17 cellular contexts compared by ENCODE assay signal in the genomic region with DNA sequence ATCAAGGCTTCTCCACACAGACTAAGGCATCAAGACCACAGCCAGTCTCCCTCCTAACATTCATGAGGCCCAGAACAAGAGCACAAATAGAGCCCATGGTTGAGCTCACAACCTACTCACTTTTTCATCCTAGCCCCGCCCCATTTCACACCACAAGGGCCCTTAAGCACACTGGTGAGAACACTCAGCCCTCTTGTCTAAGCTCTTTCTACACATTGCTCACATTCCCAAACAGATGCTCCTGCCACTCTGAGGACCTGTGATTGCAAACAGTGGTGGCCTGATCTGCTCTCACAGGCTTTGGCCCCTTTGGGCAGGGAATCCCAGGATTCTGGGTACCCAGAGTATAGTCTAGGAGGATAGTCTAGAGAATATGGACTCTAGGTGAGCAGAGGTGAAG. TPM values are rescaled to one million over a fixed set of nuclear protein-coding genes. Genes with fewer than 3 reads are reported as not detected.
DNase-seq lines count a peak whose midpoint lies in the region; TF ChIP-seq lines count a peak whose summit lies in the region.
"Had no signal": no experiment of that assay in that cellular context is flagged by ENCODE, and none has a peak within 500 bp of the region (broad histone marks: within the 10 kb centered on the region; RNA-seq: fewer than 3 reads in every experiment).

No MANE protein-coding gene starts in this region.

- DNase-seq in DMS53 treated with DMSO at 0.1 percent for 48 hours (lab: John Stamatoyannopoulos, UW; ENCODE audit: unreplicated experiment), result peak; percentile 36
- DNase-seq in SJCRH30, result peak; percentile 55 to 64
- DNase-seq in mesendoderm, result peak; percentile 19
- DNase-seq in activated T-cell treated with anti-CD3 and anti-CD28 coated beads, Interleukin-2, amount 50 U/mL, for 48 hours, result no peak
- no peak for DNase-seq in breast epithelium (ENCODE audit: low spot score in 2 of 2)
- no peak for DNase-seq in lower leg skin (ENCODE audit: low spot score in 2 of 2)
- DNase-seq in NCI-H748 (lab: John Stamatoyannopoulos, UW; ENCODE audit: unreplicated experiment), result no peak
- DNase-seq: C1 segment of cervical spinal cord, NCI-H1417 treated with DMSO at 0.1 percent for 48 hours, NCI-H187 treated with DMSO at 0.1 percent for 48 hours, NCI-H345, NCI-H748 treated with DMSO at 0.1 percent for 48 hours, RPMI8226, SIG-M5 had no signal

- H3K27me3 ChIP-seq in SJCRH30 (no peaks in the 10 kb centered on the region), mesendoderm (ENCODE audit: insufficient read depth, low read length, poor library complexity) (no peaks in the 10 kb centered on the region), breast epithelium (no peaks in the 10 kb centered on the region)

- TF ChIP-seq CTCF in C4-2B (conservative IDR thresholded peaks at IDR 0.05) (no peak), breast epithelium (IDR thresholded peaks at IDR 0.05) (no peak), lower leg skin (IDR thresholded peaks at IDR 0.05) (no peak)

- H3K4ac ChIP-seq in mesendoderm (ENCODE audit: low read depth, low read length), result no peak overlapping the region

- no peak overlapping the region for H3K9ac ChIP-seq in mesendoderm (ENCODE audit: low read length)
- H3K9ac ChIP-seq: KMS-11 had no signal

- no peaks in the 10 kb centered on the region for H3K9me3 ChIP-seq in SJCRH30 (replicated peaks)
- no peaks in the 10 kb centered on the region for H3K9me3 ChIP-seq in breast epithelium

- H3K4me2 ChIP-seq in mesendoderm (ENCODE audit: low read length), result no peak overlapping the region
- H3K4me2 ChIP-seq: KMS-11 had no signal

- WGBS in mesendoderm (ENCODE audit: extremely low coverage, insufficient coverage, low lambda C conversion rate), result no CpG with 5 or more reads among the region's 1 CpG
- WGBS in lower leg skin, 2 donors, result 90 to 100% methylated on average over 1 of the region's 1 CpG

- H2BK15ac ChIP-seq in mesendoderm (replicated peaks; ENCODE audit: low read depth), result no peak overlapping the region

- intact Hi-C loops in breast epithelium (cut with DNase I; ENCODE audit: low total_unique reads), result no loop called here
- intact Hi-C loops in lower leg skin (cut with DNase I; ENCODE audit: low total_unique reads), result no loop called here

- H3K36me3 ChIP-seq in SJCRH30 (no peaks in the 10 kb centered on the region), mesendoderm (ENCODE audit: control insufficient read depth, insufficient read depth, low read length) (no peaks in the 10 kb centered on the region), breast epithelium (no peaks in the 10 kb centered on the region)

- no peak overlapping the region for H3K56ac ChIP-seq in mesendoderm (ENCODE audit: low read length)

- H3K4me3 ChIP-seq in SJCRH30 (no peak overlapping the region), mesendoderm (ENCODE audit: low read length) (no peak overlapping the region), breast epithelium (no peak overlapping the region), lower leg skin (ENCODE audit: low read depth, poor library complexity, severe bottlenecking) (no peak overlapping the region)

- H2BK5ac ChIP-seq in mesendoderm (ENCODE audit: low read length), result no peak overlapping the region

- H4K5ac ChIP-seq in mesendoderm (ENCODE audit: low read length), result no peak overlapping the region

- TF ChIP-seq POLR2A in breast epithelium (IDR thresholded peaks at IDR 0.05) (no peak), lower leg skin (IDR thresholded peaks at IDR 0.05) (no peak)

- peak overlapping the region; percentile 5 for H3K27ac ChIP-seq in C4-2B
- H3K27ac ChIP-seq in SJCRH30, result no peak overlapping the region
- H3K27ac ChIP-seq in mesendoderm (ENCODE audit: low read depth, low read length), result no peak overlapping the region
- no peak overlapping the region for H3K27ac ChIP-seq in breast epithelium
- H3K27ac ChIP-seq: HL-60, KMS-11 had no signal

- no peak overlapping the region for H2BK120ac ChIP-seq in mesendoderm (ENCODE audit: low read depth, low read length)

- no peak overlapping the region for H3K18ac ChIP-seq in mesendoderm (ENCODE audit: low read length)

- H3K4me1 ChIP-seq in SJCRH30 (peaks cover 7% of the 10 kb centered on the region; the same call in 1 of the 2 replicates), mesendoderm (ENCODE audit: control insufficient read depth, low read depth, low read length) (no peaks in the 10 kb centered on the region), breast epithelium (no peaks in the 10 kb centered on the region)

- H3K23ac ChIP-seq in mesendoderm (ENCODE audit: low read length), result no peak overlapping the region

- H3K79me2 ChIP-seq in mesendoderm (ENCODE audit: control insufficient read depth, insufficient read depth, low read length), result no peaks in the 10 kb centered on the region

- no peak overlapping the region for H2AK5ac ChIP-seq in mesendoderm (ENCODE audit: low read length)

- H3K79me1 ChIP-seq in mesendoderm (ENCODE audit: low read length), result no peaks in the 10 kb centered on the region

- H4K8ac ChIP-seq in mesendoderm (ENCODE audit: low read depth, low read length), result no peak overlapping the region

RNA-seq across cellular contexts. Expression of a gene that starts 54.0 kb away (rescaled TPM):
- 16.5 and 17.9 TPM in 2 replicates for total RNA-seq in SJCRH30 (2014; rRNA removed; shearing (Covaris generic))
- 6.2 TPM for polyA plus RNA-seq in mesendoderm (2013, experiment 1 of 2)
- 6.0 TPM for polyA plus RNA-seq in mesendoderm (2013, experiment 2 of 2)
- total RNA-seq in breast epithelium (10 to 100 TPM; 19.3 to 30.6 (median 23.7) TPM), lower leg skin (10 to 100 TPM; 11.3 to 16.6 (median 14.3) TPM)

Comparison
In these comparisons a context has a peak if more than half of its experiments do, and no peak if none do; other contexts are left out.
1. DNase-seq: peak in DMS53 treated with DMSO at 0.1 percent for 48 hours (single experiment), SJCRH30 (2 of 2) and mesendoderm (single experiment); none in activated T-cell treated with anti-CD3 and anti-CD28 coated beads, Interleukin-2, amount 50 U/mL, for 48 hours (0 of 2), breast epithelium (0 of 2), lower leg skin (0 of 2) and NCI-H748 (single experiment).